Comparison of ENCODE assay signal across 13 cellular contexts in genomic region chr5:17269201-17269600, GRCh38. TPM values are rescaled to one million over a fixed set of nuclear protein-coding genes. Genes with fewer than 3 reads are reported as not detected.
DNase-seq lines count a peak whose midpoint lies in the region; ATAC-seq and TF ChIP-seq lines count a peak whose summit lies in the region.
"Had no signal": no experiment of that assay in that cellular context is flagged by ENCODE, and none has a peak within 500 bp of the region (broad histone marks: within the 10 kb centered on the region; RNA-seq: fewer than 3 reads in every experiment).

No MANE protein-coding gene starts in this region.

- no peaks in the 10 kb centered on the region for H3K27me3 ChIP-seq in psoas muscle (ENCODE audit: insufficient read depth in 3 of 3, low read length in 2 of 3)

- no peaks in the 10 kb centered on the region for H3K4me1 ChIP-seq in psoas muscle

- intact Hi-C loops in psoas muscle (cut with DNase I), result no loop called here

- H3K36me3 Mint-ChIP-seq in WTC11, result peaks cover 14% of the 10 kb centered on the region
- H3K36me3 Mint-ChIP-seq: CD4-positive, CD25-positive, alpha-beta regulatory T cell had no signal

- 74 to 79% (median 76%) methylated on average over 6 of the region's 6 CpGs for WGBS in psoas muscle, 3 donors

- ATAC-seq in GM18858 (IDR thresholded peaks at IDR 0.05; ENCODE audit: unreplicated experiment), result peak; percentile 84
- peak; percentile 76 for ATAC-seq in GM21576 (IDR thresholded peaks at IDR 0.05; ENCODE audit: unreplicated experiment)
- peak; percentile 54 for ATAC-seq in HG03135 (IDR thresholded peaks at IDR 0.05; ENCODE audit: unreplicated experiment)
- ATAC-seq in WTC11, result no peak
- ATAC-seq in psoas muscle, result no peak
- ATAC-seq: HepG2 had no signal

- no peak for DNase-seq in WTC11 (ENCODE audit: low spot score)
- no peak for DNase-seq in SW480 (ENCODE audit: low spot score)
- DNase-seq in GM19238 (ENCODE audit: insufficient read length, low spot score), result no peak
- DNase-seq in psoas muscle, result no peak
- no peak for DNase-seq in DMS114 treated with DMSO at 0.1 percent for 48 hours (lab: John Stamatoyannopoulos, UW; ENCODE audit: unreplicated experiment)
- DNase-seq: CD4-positive, CD25-positive, alpha-beta regulatory T cell; central memory CD4-positive, alpha-beta T cell; posterior cingulate gyrus; stimulated activated CD4-positive, alpha-beta T cell treated with anti-CD3 and anti-CD28 coated beads, Interleukin-4, amount 100 ng/mL, for 24 hours had no signal

- H3K9me3 Mint-ChIP-seq in WTC11, result peaks cover 3% of the 10 kb centered on the region; the same call in 1 of the 2 replicates

- no peak for TF ChIP-seq CTCF in WTC11 (IDR thresholded peaks at IDR 0.05)
- no peak for TF ChIP-seq CTCF in psoas muscle (IDR thresholded peaks at IDR 0.05)

- no peak overlapping the region for H3K4me3 ChIP-seq in psoas muscle

- CTCF ChIA-PET in WTC11 (lab: Charles Lee), result no interaction called here

- no peak overlapping the region for H3K27ac ChIP-seq in psoas muscle

- POLR2A ChIA-PET in WTC11 (lab: Charles Lee), result no interaction called here

- H3K4me1 Mint-ChIP-seq in WTC11, result peaks cover 50% of the 10 kb centered on the region
- H3K4me1 Mint-ChIP-seq: CD4-positive, CD25-positive, alpha-beta regulatory T cell had no signal

- no peaks in the 10 kb centered on the region for H3K36me3 ChIP-seq in psoas muscle (ENCODE audit: insufficient read depth in 1 of 2, low read depth in 1 of 2)

- H3K27ac Mint-ChIP-seq in WTC11, result peak overlapping the region; percentile 67; the same call in 1 of the 2 replicates
- H3K27ac Mint-ChIP-seq: CD4-positive, CD25-positive, alpha-beta regulatory T cell had no signal

- no peak overlapping the region for H3K4me3 Mint-ChIP-seq in WTC11
- H3K4me3 Mint-ChIP-seq: CD4-positive, CD25-positive, alpha-beta regulatory T cell had no signal

- no peaks in the 10 kb centered on the region for H3K27me3 Mint-ChIP-seq in WTC11 (ENCODE audit: low read depth)
- H3K27me3 Mint-ChIP-seq: CD4-positive, CD25-positive, alpha-beta regulatory T cell had no signal

- no peaks in the 10 kb centered on the region for H3K9me3 ChIP-seq in psoas muscle

TF ChIP-seq in WTC11, 78 proteins besides CTCF, POLR2A, EP300 and RAD21:
- no peak for TF ChIP-seq TEAD1 (CRISPR knock-in tag; IDR thresholded peaks at IDR 0.05)
- TF ChIP-seq CREB1 (CRISPR knock-in tag; IDR thresholded peaks at IDR 0.05), result no peak
- TF ChIP-seq CREM (CRISPR knock-in tag; IDR thresholded peaks at IDR 0.05), result no peak
- no peak for TF ChIP-seq RELA (CRISPR knock-in tag; IDR thresholded peaks at IDR 0.05; ENCODE audit: borderline replicate concordance)
- TF ChIP-seq, protein P1, sequence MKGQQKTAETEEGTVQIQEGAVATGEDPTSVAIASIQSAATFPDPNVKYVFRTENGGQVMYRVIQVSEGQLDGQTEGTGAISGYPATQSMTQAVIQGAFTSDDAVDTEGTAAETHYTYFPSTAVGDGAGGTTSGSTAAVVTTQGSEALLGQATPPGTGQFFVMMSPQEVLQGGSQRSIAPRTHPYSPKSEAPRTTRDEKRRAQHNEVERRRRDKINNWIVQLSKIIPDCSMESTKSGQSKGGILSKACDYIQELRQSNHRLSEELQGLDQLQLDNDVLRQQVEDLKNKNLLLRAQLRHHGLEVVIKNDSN (CRISPR knock-in tag; IDR thresholded peaks at IDR 0.05), result no peak
- TF ChIP-seq, protein P2, sequence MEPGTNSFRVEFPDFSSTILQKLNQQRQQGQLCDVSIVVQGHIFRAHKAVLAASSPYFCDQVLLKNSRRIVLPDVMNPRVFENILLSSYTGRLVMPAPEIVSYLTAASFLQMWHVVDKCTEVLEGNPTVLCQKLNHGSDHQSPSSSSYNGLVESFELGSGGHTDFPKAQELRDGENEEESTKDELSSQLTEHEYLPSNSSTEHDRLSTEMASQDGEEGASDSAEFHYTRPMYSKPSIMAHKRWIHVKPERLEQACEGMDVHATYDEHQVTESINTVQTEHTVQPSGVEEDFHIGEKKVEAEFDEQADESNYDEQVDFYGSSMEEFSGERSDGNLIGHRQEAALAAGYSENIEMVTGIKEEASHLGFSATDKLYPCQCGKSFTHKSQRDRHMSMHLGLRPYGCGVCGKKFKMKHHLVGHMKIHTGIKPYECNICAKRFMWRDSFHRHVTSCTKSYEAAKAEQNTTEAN (CRISPR knock-in tag; IDR thresholded peaks at IDR 0.05), result no peak
- TF ChIP-seq JAZF1 (CRISPR knock-in tag; IDR thresholded peaks at IDR 0.05), result no peak
- no peak for TF ChIP-seq GTF2I (CRISPR knock-in tag; conservative IDR thresholded peaks at IDR 0.05)
- TF ChIP-seq ESRRA (CRISPR knock-in tag; IDR thresholded peaks at IDR 0.05; ENCODE audit: borderline replicate concordance), result no peak
- TF ChIP-seq TEAD4 (CRISPR knock-in tag; IDR thresholded peaks at IDR 0.05), result no peak

RNA-seq across cellular contexts. Expression of gene BASP1, which starts 51.8 kb away (rescaled TPM):
- 108 to 123 TPM (median 119 TPM) in 3 replicates for total RNA-seq in WTC11 (2021)
- 1 to 10 TPM in 3 of 4 donors, under 1 TPM in 1; 0.67 to 1.9 (median 1.1) TPM for total RNA-seq in psoas muscle
- 1 to 10 TPM in 1 of 3 donors, under 1 TPM in 2; 0.64 to 1.2 (median 0.73) TPM for polyA plus RNA-seq in psoas muscle
- total RNA-seq: HepG2 had no signal

Comparison
In these comparisons a context has a peak if more than half of its experiments do, and no peak if none do; other contexts are left out.
1. ATAC-seq: peak in GM18858 (single experiment), GM21576 (single experiment) and HG03135 (single experiment); none in WTC11 (single experiment) and psoas muscle (0 of 4).
2. RNA of gene BASP1, which starts 51.8 kb away (total RNA-seq): 108 to 123 TPM in WTC11; 0.67 to 1.9 TPM in psoas muscle; every median in the first group is over 10 times any median in the second.